In the genomic region with DNA sequence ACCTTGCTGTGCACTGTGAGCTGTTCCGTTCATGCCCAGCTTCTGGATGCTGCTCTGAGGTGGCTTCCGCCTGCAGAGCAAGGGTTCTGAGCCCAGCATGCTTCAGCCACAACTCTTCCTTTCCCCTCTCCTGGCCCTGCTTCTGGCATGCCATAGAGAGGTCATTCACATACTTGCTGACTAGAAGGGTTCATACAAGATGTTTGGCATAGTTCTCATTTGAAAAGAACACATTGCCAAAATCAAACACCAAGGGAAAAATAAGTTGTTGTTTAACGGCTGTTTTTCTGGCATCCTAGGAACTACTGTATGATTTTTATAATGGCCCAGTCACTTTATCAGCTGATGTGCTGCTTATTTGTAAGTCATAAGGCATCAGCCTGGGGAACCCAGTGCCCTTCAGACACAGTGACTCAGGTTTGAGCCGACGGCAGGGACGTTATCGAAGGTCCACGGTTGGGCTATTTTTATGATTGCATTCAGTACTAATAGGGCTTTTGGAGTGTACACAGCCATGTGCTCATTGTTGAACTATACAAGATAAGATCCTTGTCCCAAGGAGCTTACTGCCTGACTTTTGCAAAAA, we compare ENCODE assay signal across 14 cellular contexts. TPM values are rescaled to one million over a fixed set of nuclear protein-coding genes. Genes with fewer than 3 reads are reported as not detected.
DNase-seq lines count a peak whose midpoint lies in the region; ATAC-seq and TF ChIP-seq lines count a peak whose summit lies in the region.
"Had no signal": no experiment of that assay in that cellular context is flagged by ENCODE, and none has a peak within 500 bp of the region (broad histone marks: within the 10 kb centered on the region; RNA-seq: fewer than 3 reads in every experiment).

No MANE protein-coding gene starts in this region.

- peaks cover 3% of the 10 kb centered on the region for H3K36me3 Mint-ChIP-seq in nephron (ENCODE audit: low read depth)

- H3K4me1 ChIP-seq in ACC112 (ENCODE audit: control insufficient read depth, insufficient read depth, low read length, unreplicated experiment): peaks cover 54% of the 10 kb centered on the region
- H3K4me1 ChIP-seq in adrenal gland (replicated peaks in 1 of 2): peaks cover 19 to 35% of the 10 kb centered on the region in 2 donors
- H3K4me1 ChIP-seq: parathyroid adenoma, SJCRH30 had no signal

- H3K79me2 ChIP-seq in ACC112 (ENCODE audit: control insufficient read depth, insufficient read depth, low read length, unreplicated experiment): no peaks in the 10 kb centered on the region
- H3K79me2 ChIP-seq: parathyroid adenoma had no signal

- TF ChIP-seq POLR2A in adrenal gland (IDR thresholded peaks at IDR 0.05): peak in 1 of 2 donors; percentile 45

- H3K36me3 ChIP-seq in ACC112 (ENCODE audit: insufficient read depth, low read length) (0 out of 2 replicates have a peak, but pooled peaks cover 3% of the 10 kb centered on the region), adrenal gland (replicated peaks in 1 of 2) (no peaks in the 10 kb centered on the region)
- H3K36me3 ChIP-seq: SJCRH30, suprapubic skin had no signal

- ATAC-seq in HG02870 (IDR thresholded peaks at IDR 0.05; ENCODE audit: unreplicated experiment) (no peak), HG03159 (IDR thresholded peaks at IDR 0.05; ENCODE audit: unreplicated experiment) (no peak)

- peak; percentile 78 to 94 (median 93) for DNase-seq in adrenal gland
- peak; percentile 50 for DNase-seq in foreskin melanocyte
- DNase-seq in dorsolateral prefrontal cortex: no peak
- no peak for DNase-seq in activated CD8-positive, alpha-beta memory T cell treated with anti-CD3 and anti-CD28 coated beads for 24 hours
- DNase-seq: activated T-cell treated with anti-CD3 and anti-CD28 coated beads, Interleukin-2, amount 50 U/mL, for 24 hours; NCI-H524 treated with DMSO at 0.1 percent for 48 hours; SJCRH30 had no signal

- H3K9me3 Mint-ChIP-seq in nephron: peaks cover 2% of the 10 kb centered on the region

- H3K27ac Mint-ChIP-seq in nephron: peak overlapping the region; percentile 85 to 95 (median 91)
- H3K27ac Mint-ChIP-seq: activated T-cell treated with anti-CD3 and anti-CD28 coated beads, Interleukin-2, amount 50 U/mL, for 24 hours had no signal

- H3K9me3 ChIP-seq in adrenal gland (replicated peaks in 1 of 3): no peaks in the 10 kb centered on the region
- H3K9me3 ChIP-seq: SJCRH30, suprapubic skin had no signal

- H3K27ac ChIP-seq in ACC112 (ENCODE audit: low read depth, low read length) (peak overlapping the region; percentile 97; the same call in 1 of the 2 replicates), adrenal gland (peak overlapping the region; percentile 47 to 91 (median 81)), dorsolateral prefrontal cortex (no peak overlapping the region)
- H3K27ac ChIP-seq: parathyroid adenoma, SJCRH30, suprapubic skin had no signal

- intact Hi-C loops in adrenal gland (cut with DNase I) (loop anchor here in 1 of 2 donors (10.0 kb wide), 1 partner anchor 97 kb away; no protein-coding TSS in a partner anchor), dorsolateral prefrontal cortex (cut with DNase I) (no loop called here)

- peaks cover 55% of the 10 kb centered on the region for H3K4me1 Mint-ChIP-seq in nephron

- peak overlapping the region; percentile 55 for H2AFZ ChIP-seq in ACC112 (ENCODE audit: low read length, unreplicated experiment)
- H2AFZ ChIP-seq: parathyroid adenoma had no signal

- H3K27me3 ChIP-seq in ACC112 (ENCODE audit: insufficient read depth, low read length) (no peaks in the 10 kb centered on the region), adrenal gland (no peaks in the 10 kb centered on the region), dorsolateral prefrontal cortex (peaks cover 0 to 64% (median 10%) of the 10 kb centered on the region in 45 donors)
- H3K27me3 ChIP-seq: SJCRH30, suprapubic skin had no signal

- H3K4me3 ChIP-seq in ACC112 (ENCODE audit: low read depth, low read length): no peak overlapping the region
- no peak overlapping the region for H3K4me3 ChIP-seq in adrenal gland
- H3K4me3 ChIP-seq in dorsolateral prefrontal cortex: no peak overlapping the region
- H3K4me3 ChIP-seq: SJCRH30, suprapubic skin had no signal

- H3K4me3 Mint-ChIP-seq in nephron: peak overlapping the region in 2 of 3 experiments; percentile 40 to 66
- H3K4me3 Mint-ChIP-seq: activated T-cell treated with anti-CD3 and anti-CD28 coated beads, Interleukin-2, amount 50 U/mL, for 24 hours had no signal

- TF ChIP-seq CTCF in adrenal gland (IDR thresholded peaks at IDR 0.05) (no peak), nephron (IDR thresholded peaks at IDR 0.05; ENCODE audit: unreplicated experiment in 3 of 3) (no peak), dorsolateral prefrontal cortex (IDR thresholded peaks at IDR 0.05 in 54 of 56, conservative IDR thresholded peaks at IDR 0.05 in 2 of 56; ENCODE audit: low read depth in 1 of 56, partially characterized antibody in 56 of 56) (no peak)

- H3K27me3 Mint-ChIP-seq in nephron (ENCODE audit: low read depth): peaks cover 4% of the 10 kb centered on the region
- H3K27me3 Mint-ChIP-seq: activated T-cell treated with anti-CD3 and anti-CD28 coated beads, Interleukin-2, amount 50 U/mL, for 24 hours had no signal

- WGBS in adrenal gland, 4 donors: 25 to 44% (median 30%) methylated on average over 2 to 8 of the region's 8 CpGs

RNA-seq across cellular contexts. Expression of a gene that starts 53.9 kb away (rescaled TPM):
- total RNA-seq in adrenal gland: under 1 TPM in 2 of 8 donors, not detected in 6; 0.04 to 0.14 TPM
- not detected for polyA plus RNA-seq in adrenal gland
- total RNA-seq in dorsolateral prefrontal cortex: not detected
- total RNA-seq: SJCRH30, suprapubic skin had no signal
- polyA plus RNA-seq: esophagus had no signal

Comparison
In these comparisons a context has a peak if more than half of its experiments do, and no peak if none do; other contexts are left out.
1. H3K27ac ChIP-seq: peak in ACC112 (single experiment) and adrenal gland (5 of 5); none in dorsolateral prefrontal cortex (0 of 59).
2. DNase-seq: peak in adrenal gland (7 of 7) and foreskin melanocyte (single experiment); none in dorsolateral prefrontal cortex (0 of 10) and activated CD8-positive, alpha-beta memory T cell treated with anti-CD3 and anti-CD28 coated beads for 24 hours (single experiment).